ENCODE assay signal across 15 cellular contexts in genomic region chr20:57263767-57264150, GRCh38. TPM values are rescaled to one million over a fixed set of nuclear protein-coding genes. Genes with fewer than 3 reads are reported as not detected.
A peak's percentile ranks its signal among the peaks of the same experiment; 100 is the strongest.
DNase-seq lines count a peak whose midpoint lies in the region; ATAC-seq and TF ChIP-seq lines count a peak whose summit lies in the region.
"Had no signal": no experiment of that assay in that cellular context is flagged by ENCODE, and none has a peak within 500 bp of the region (broad histone marks: within the 10 kb centered on the region; RNA-seq: fewer than 3 reads in every experiment).

No MANE protein-coding gene starts in this region.

- TF ChIP-seq EP300 in suprapubic skin (IDR thresholded peaks at IDR 0.05): no peak

- DNase-seq in OCI-LY7 (ENCODE audit: low spot score): no peak
- no peak for DNase-seq in suprapubic skin (ENCODE audit: low spot score in 2 of 2)
- no peak for DNase-seq in mucosa of descending colon
- DNase-seq: activated naive CD4-positive, alpha-beta T cell treated with Interleukin-2 at 50 U/mL for 16 hours; CD4-positive, CD25-positive, alpha-beta regulatory T cell; effector memory CD4-positive, alpha-beta T cell; IMR-90; MV-4-11 had no signal

- 50% methylated on average over 6 of the region's 6 CpGs for WGBS in suprapubic skin

- H3K9ac ChIP-seq in iPS-15b (ENCODE audit: low read depth, low read length): peak overlapping the region; percentile 24
- H3K9ac ChIP-seq: parathyroid adenoma had no signal

- H3K27ac ChIP-seq in HEK293 (ENCODE audit: extremely low read depth, low read depth, low read length) (no peak overlapping the region; the same call in 1 of the 2 replicates), OCI-LY7 (ENCODE audit: low read depth, low read length, poor library complexity, severe bottlenecking) (peak overlapping the region; percentile 56), suprapubic skin (no peak overlapping the region)
- H3K27ac ChIP-seq: body of pancreas, parathyroid adenoma had no signal

- CTCF ChIA-PET in HEK293 (lab: Yijun Ruan, JAX) (interaction anchor here (0.5 to 2.5 kb wide), 2 partner anchors 69 to 878 kb away, joined by 3 to 8 read pairs; no protein-coding TSS in a partner anchor), OCI-LY7 (lab: Charles Lee; ENCODE audit: unreplicated experiment) (no interaction called here)

- H3K36me3 ChIP-seq in HEK293 (ENCODE audit: control insufficient read depth in 2 of 2, insufficient read depth in 1 of 2, low read length in 2 of 2): no peaks in the 10 kb centered on the region
- peaks cover 24% of the 10 kb centered on the region; the same call in 1 of the 2 replicates for H3K36me3 ChIP-seq in OCI-LY7 (ENCODE audit: insufficient read depth, low read length)
- no peaks in the 10 kb centered on the region for H3K36me3 ChIP-seq in iPS-15b (ENCODE audit: control insufficient read depth, insufficient read depth, low read length)
- H3K36me3 ChIP-seq in suprapubic skin: no peaks in the 10 kb centered on the region
- no peaks in the 10 kb centered on the region for H3K36me3 ChIP-seq in mucosa of descending colon (ENCODE audit: low read depth)

- peak overlapping the region; percentile 75 for H3K4me2 ChIP-seq in OCI-LY7 (ENCODE audit: low read length)

- no TSS peak for BruUV-seq in OCI-LY7 (replicated peaks; lab: Mats Ljungman, UMichigan)

- peaks cover 21% of the 10 kb centered on the region for H3K4me1 ChIP-seq in HEK293 (ENCODE audit: control insufficient read depth, insufficient read depth, low read length)
- peaks cover 70% of the 10 kb centered on the region for H3K4me1 ChIP-seq in OCI-LY7 (ENCODE audit: insufficient read depth, low read length, poor library complexity, severe bottlenecking)
- H3K4me1 ChIP-seq in iPS-15b (ENCODE audit: control insufficient read depth, insufficient read depth, low read length): peaks cover 49% of the 10 kb centered on the region
- H3K4me1 ChIP-seq in suprapubic skin: peaks cover 75% of the 10 kb centered on the region
- H3K4me1 ChIP-seq in mucosa of descending colon (ENCODE audit: low read depth): peaks cover 3% of the 10 kb centered on the region
- H3K4me1 ChIP-seq: parathyroid adenoma had no signal

- no peak overlapping the region for H2AFZ ChIP-seq in OCI-LY7 (ENCODE audit: low read length)
- H2AFZ ChIP-seq: parathyroid adenoma had no signal

- H3K4me3 ChIP-seq in HEK293 (ENCODE audit: low read depth, low read length): no peak overlapping the region
- H3K4me3 ChIP-seq in OCI-LY7 (ENCODE audit: low read depth, low read length, poor library complexity, severe bottlenecking): peak overlapping the region; percentile 85
- peak overlapping the region; percentile 84 for H3K4me3 ChIP-seq in iPS-15b (ENCODE audit: low read depth, low read length)
- peak overlapping the region; percentile 66 for H3K4me3 ChIP-seq in suprapubic skin
- H3K4me3 ChIP-seq in mucosa of descending colon: no peak overlapping the region
- H3K4me3 ChIP-seq: body of pancreas had no signal

- no peak for TF ChIP-seq POLR2A in suprapubic skin (IDR thresholded peaks at IDR 0.05)

- peaks cover 73% of the 10 kb centered on the region for H3K79me2 ChIP-seq in OCI-LY7 (ENCODE audit: insufficient read depth, low read depth, low read length)
- H3K79me2 ChIP-seq: parathyroid adenoma had no signal

- ATAC-seq in mucosa of descending colon: no peak
- ATAC-seq in HG03025 (IDR thresholded peaks at IDR 0.05; ENCODE audit: low FRiP score, unreplicated experiment): no peak
- no peak for ATAC-seq in HG02840 (IDR thresholded peaks at IDR 0.05; ENCODE audit: low FRiP score, unreplicated experiment)

- POLR2A ChIA-PET in HEK293 (lab: Yijun Ruan, JAX) (no interaction called here), OCI-LY7 (lab: Charles Lee) (interaction anchor here (1.2 kb wide), 1 partner anchor 26 kb away, joined by 3 read pairs; no protein-coding TSS in a partner anchor)

- H3K27me3 ChIP-seq in iPS-15b (ENCODE audit: control insufficient read depth, insufficient read depth, low read length): peaks cover 52% of the 10 kb centered on the region
- peaks cover 72% of the 10 kb centered on the region for H3K27me3 ChIP-seq in suprapubic skin

- H3K9me2 ChIP-seq in OCI-LY7 (ENCODE audit: insufficient read depth, low read length): no peaks in the 10 kb centered on the region

- no peak for TF ChIP-seq CTCF in HEK293 (tag by site-specific recombination; IDR thresholded peaks at IDR 0.05)
- TF ChIP-seq CTCF in OCI-LY7 (conservative IDR thresholded peaks at IDR 0.05; ENCODE audit: low read length): no peak
- TF ChIP-seq CTCF in suprapubic skin (IDR thresholded peaks at IDR 0.05): no peak
- no peak for TF ChIP-seq CTCF in mucosa of descending colon (IDR thresholded peaks at IDR 0.05)

- H4K20me1 ChIP-seq in OCI-LY7 (ENCODE audit: insufficient read depth, low read length): peaks cover 10% of the 10 kb centered on the region; the same call in 1 of the 2 replicates

- intact Hi-C loops in OCI-LY7 (cut with micrococcal nuclease; ENCODE audit: unreplicated experiment) (no loop called here), mucosa of descending colon (cut with DNase I, micrococcal nuclease) (no loop called here)

- H3K9me3 ChIP-seq in HEK293 (ENCODE audit: control insufficient read depth, insufficient read depth, low read depth, low read length) (no peaks in the 10 kb centered on the region), OCI-LY7 (ENCODE audit: low read length) (no peaks in the 10 kb centered on the region), iPS-15b (ENCODE audit: control insufficient read depth, insufficient read depth, low read length) (no peaks in the 10 kb centered on the region), suprapubic skin (no peaks in the 10 kb centered on the region), mucosa of descending colon (no peaks in the 10 kb centered on the region)
- H3K9me3 ChIP-seq: body of pancreas had no signal

TF ChIP-seq in HEK293, 187 proteins besides CTCF, POLR2A, EP300 and RAD21:
- TF ChIP-seq ELK4 (IDR thresholded peaks at IDR 0.05; ENCODE audit: borderline replicate concordance, low read depth, low read length): no peak
- no peak for TF ChIP-seq ZNF354C (tag by site-specific recombination; IDR thresholded peaks at IDR 0.05; ENCODE audit: borderline replicate concordance, low read depth)
- 0 out of 2 replicates have a peak, but pooled peaks have one; percentile 19 for TF ChIP-seq SP2 (tag by site-specific recombination; IDR thresholded peaks at IDR 0.05)
- TF ChIP-seq PRDM10 (tag by site-specific recombination; IDR thresholded peaks at IDR 0.05): peak; percentile 90
- no peak for TF ChIP-seq ZNF610 (tag by site-specific recombination; IDR thresholded peaks at IDR 0.05; ENCODE audit: borderline replicate concordance)
- TF ChIP-seq KLF10 (tag by site-specific recombination; IDR thresholded peaks at IDR 0.05): no peak
- TF ChIP-seq ZFP41 (tag by site-specific recombination; IDR thresholded peaks at IDR 0.05; ENCODE audit: borderline replicate concordance): no peak
- TF ChIP-seq GFI1B (tag by site-specific recombination; IDR thresholded peaks at IDR 0.05): no peak
- no peak for TF ChIP-seq ZNF677 (tag by site-specific recombination; IDR thresholded peaks at IDR 0.05)

RNA-seq across cellular contexts. Expression of gene BMP7, which starts 2.7 kb away (rescaled TPM):
- total RNA-seq in OCI-LY7 (2014; rRNA removed; shearing (Covaris generic)): 72.2 and 94.2 TPM in 2 replicates
- 2.2 and 3.7 TPM in 2 replicates for total RNA-seq in OCI-LY7 (2022)
- 10 to 100 TPM; 19.2 to 39.2 (median 28.2) TPM for total RNA-seq in suprapubic skin
- total RNA-seq in mucosa of descending colon: 1 to 10 TPM; 1.7 to 2.8 (median 2.0) TPM
- total RNA-seq: CD4-positive, CD25-positive, alpha-beta regulatory T cell; fibroblast of villous mesenchyme; IMR-90 had no signal

Comparison
In these comparisons a context has a peak if more than half of its experiments do, and no peak if none do; other contexts are left out.
1. H3K4me3 ChIP-seq: peak in OCI-LY7 (single experiment), iPS-15b (single experiment) and suprapubic skin (single experiment); none in HEK293 (single experiment) and mucosa of descending colon (single experiment).